In the genomic region with DNA sequence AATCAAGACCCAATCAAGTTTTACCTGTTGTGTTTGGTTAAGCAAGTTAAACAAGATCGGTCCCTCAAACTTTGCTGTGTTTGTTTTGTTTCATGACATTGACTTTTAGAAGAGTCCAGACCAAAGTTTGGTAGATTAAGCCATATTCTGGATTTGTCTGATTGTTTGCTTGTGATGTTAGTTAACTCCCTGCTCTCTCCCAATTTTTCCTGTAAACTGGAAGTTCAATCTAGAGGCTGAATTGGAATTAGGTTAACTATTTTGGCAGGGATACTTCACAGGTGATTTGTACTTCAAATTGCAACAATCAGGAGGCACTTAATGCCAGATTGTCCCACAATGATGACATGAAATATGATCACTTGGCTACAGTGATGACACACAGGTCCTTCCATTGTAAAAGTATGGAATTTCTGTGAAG, we compare ENCODE assay signal across 1 cellular context.
TF ChIP-seq lines count a peak whose summit lies in the region.

No MANE protein-coding gene starts in this region.

TF ChIP-seq in liver, 16 proteins besides CTCF, POLR2A, EP300 and RAD21 (continued from another document):
- TF ChIP-seq TAF1 (conservative IDR thresholded peaks at IDR 0.05) (no peak), FOXA2 (IDR thresholded peaks at IDR 0.05) (peak; percentile 82), JUND (IDR thresholded peaks at IDR 0.05) (peak; percentile 76 to 79), HNF4G (IDR thresholded peaks at IDR 0.05) (peak; percentile 90), NR2F2 (IDR thresholded peaks at IDR 0.05) (peak; percentile 44), EGR1 (IDR thresholded peaks at IDR 0.05; ENCODE audit: low read depth in 2 of 2) (peak in 1 of 2 donors; percentile 77), GABPA (IDR thresholded peaks at IDR 0.05 in 1 of 2, conservative IDR thresholded peaks at IDR 0.05 in 1 of 2) (peak; percentile 30 to 52), YY1 (IDR thresholded peaks at IDR 0.05) (peak; percentile 77), FOXA1 (IDR thresholded peaks at IDR 0.05) (peak; percentile 75)
- TF ChIP-seq, protein P1, sequence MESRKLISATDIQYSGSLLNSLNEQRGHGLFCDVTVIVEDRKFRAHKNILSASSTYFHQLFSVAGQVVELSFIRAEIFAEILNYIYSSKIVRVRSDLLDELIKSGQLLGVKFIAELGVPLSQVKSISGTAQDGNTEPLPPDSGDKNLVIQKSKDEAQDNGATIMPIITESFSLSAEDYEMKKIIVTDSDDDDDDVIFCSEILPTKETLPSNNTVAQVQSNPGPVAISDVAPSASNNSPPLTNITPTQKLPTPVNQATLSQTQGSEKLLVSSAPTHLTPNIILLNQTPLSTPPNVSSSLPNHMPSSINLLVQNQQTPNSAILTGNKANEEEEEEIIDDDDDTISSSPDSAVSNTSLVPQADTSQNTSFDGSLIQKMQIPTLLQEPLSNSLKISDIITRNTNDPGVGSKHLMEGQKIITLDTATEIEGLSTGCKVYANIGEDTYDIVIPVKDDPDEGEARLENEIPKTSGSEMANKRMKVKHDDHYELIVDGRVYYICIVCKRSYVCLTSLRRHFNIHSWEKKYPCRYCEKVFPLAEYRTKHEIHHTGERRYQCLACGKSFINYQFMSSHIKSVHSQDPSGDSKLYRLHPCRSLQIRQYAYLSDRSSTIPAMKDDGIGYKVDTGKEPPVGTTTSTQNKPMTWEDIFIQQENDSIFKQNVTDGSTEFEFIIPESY (IDR thresholded peaks at IDR 0.05) = peak; percentile 95
- TF ChIP-seq, protein P2, sequence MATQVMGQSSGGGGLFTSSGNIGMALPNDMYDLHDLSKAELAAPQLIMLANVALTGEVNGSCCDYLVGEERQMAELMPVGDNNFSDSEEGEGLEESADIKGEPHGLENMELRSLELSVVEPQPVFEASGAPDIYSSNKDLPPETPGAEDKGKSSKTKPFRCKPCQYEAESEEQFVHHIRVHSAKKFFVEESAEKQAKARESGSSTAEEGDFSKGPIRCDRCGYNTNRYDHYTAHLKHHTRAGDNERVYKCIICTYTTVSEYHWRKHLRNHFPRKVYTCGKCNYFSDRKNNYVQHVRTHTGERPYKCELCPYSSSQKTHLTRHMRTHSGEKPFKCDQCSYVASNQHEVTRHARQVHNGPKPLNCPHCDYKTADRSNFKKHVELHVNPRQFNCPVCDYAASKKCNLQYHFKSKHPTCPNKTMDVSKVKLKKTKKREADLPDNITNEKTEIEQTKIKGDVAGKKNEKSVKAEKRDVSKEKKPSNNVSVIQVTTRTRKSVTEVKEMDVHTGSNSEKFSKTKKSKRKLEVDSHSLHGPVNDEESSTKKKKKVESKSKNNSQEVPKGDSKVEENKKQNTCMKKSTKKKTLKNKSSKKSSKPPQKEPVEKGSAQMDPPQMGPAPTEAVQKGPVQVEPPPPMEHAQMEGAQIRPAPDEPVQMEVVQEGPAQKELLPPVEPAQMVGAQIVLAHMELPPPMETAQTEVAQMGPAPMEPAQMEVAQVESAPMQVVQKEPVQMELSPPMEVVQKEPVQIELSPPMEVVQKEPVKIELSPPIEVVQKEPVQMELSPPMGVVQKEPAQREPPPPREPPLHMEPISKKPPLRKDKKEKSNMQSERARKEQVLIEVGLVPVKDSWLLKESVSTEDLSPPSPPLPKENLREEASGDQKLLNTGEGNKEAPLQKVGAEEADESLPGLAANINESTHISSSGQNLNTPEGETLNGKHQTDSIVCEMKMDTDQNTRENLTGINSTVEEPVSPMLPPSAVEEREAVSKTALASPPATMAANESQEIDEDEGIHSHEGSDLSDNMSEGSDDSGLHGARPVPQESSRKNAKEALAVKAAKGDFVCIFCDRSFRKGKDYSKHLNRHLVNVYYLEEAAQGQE (IDR thresholded peaks at IDR 0.05) = peak; percentile 85
- TF ChIP-seq, protein P3, sequence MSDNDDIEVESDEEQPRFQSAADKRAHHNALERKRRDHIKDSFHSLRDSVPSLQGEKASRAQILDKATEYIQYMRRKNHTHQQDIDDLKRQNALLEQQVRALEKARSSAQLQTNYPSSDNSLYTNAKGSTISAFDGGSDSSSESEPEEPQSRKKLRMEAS (IDR thresholded peaks at IDR 0.05) = peak; percentile 87
